ENCODE assay signal across 14 cellular contexts in the genomic region with DNA sequence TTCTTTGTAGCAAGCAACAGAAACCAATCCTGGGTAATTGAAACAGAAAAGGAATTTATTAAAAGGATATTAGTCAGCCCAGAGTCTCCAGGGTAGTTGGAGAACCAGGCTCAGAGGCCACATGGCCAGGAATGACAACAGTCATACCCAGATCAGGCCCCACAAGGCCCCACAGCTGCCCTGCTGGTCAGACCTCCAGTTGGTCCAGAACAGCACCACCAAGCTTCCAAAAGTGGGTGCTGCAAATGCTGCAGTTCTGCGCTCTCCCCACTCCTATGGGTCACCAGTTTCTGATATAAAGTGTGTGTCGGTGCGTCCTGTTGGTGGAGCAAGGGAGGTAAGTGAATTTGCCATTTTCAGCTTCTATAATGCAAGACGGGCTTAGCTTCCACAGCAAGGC. TPM values are rescaled to one million over a fixed set of nuclear protein-coding genes. Genes with fewer than 3 reads are reported as not detected.
DNase-seq lines count a peak whose midpoint lies in the region; FAIRE-seq and TF ChIP-seq lines count a peak whose summit lies in the region.
"Had no signal": no experiment of that assay in that cellular context is flagged by ENCODE, and none has a peak within 500 bp of the region (broad histone marks: within the 10 kb centered on the region; RNA-seq: fewer than 3 reads in every experiment).

No MANE protein-coding gene starts in this region.

- no peak overlapping the region for H3K9ac ChIP-seq in Karpas-422 (ENCODE audit: low read length)

- H3K9me3 ChIP-seq in Karpas-422 (ENCODE audit: low read length), result no peaks in the 10 kb centered on the region
- H3K9me3 ChIP-seq: vagina had no signal

- H3K36me3 ChIP-seq in Karpas-422 (ENCODE audit: insufficient read depth, low read length) (no peaks in the 10 kb centered on the region), bronchial epithelial cell (ENCODE audit: control insufficient read depth, insufficient read depth, low read length) (no peaks in the 10 kb centered on the region)
- H3K36me3 ChIP-seq: vagina had no signal

- TF ChIP-seq CTCF in GM10248 (IDR thresholded peaks at IDR 0.05; ENCODE audit: control extremely low read depth, extremely low read depth, low read depth, missing control alignments), result peak; percentile 16
- peak; percentile 13 for TF ChIP-seq CTCF in bronchial epithelial cell (IDR thresholded peaks at IDR 0.05; ENCODE audit: insufficient read depth, low read length, severe bottlenecking)
- peak; percentile 13 for TF ChIP-seq CTCF in neural crest cell (conservative IDR thresholded peaks at IDR 0.05)

- no peak for FAIRE-seq in bronchial epithelial cell (lab: Jason Lieb, UNC)
- FAIRE-seq: kidney, RCC 7860 had no signal

- no peaks in the 10 kb centered on the region for H3K36me3 Mint-ChIP-seq in neural crest cell (ENCODE audit: low read depth)
- no peaks in the 10 kb centered on the region for H3K36me3 Mint-ChIP-seq in T-helper 2 cell treated with Interferon-gamma antibody and Interleukin-4, amounts not matched to agents 5 μg/mL and 100 μg/mL, for 36 hours (ENCODE audit: low read depth)

- H2AFZ ChIP-seq in Karpas-422 (ENCODE audit: low read length), result no peak overlapping the region

- CTCF ChIA-PET in GM10248 (lab: Yijun Ruan, JAX), result interaction anchor here (0.9 to 2.4 kb wide), 5 partner anchors 11 to 63 kb away, joined by 3 to 7 read pairs (median 4); no protein-coding TSS in a partner anchor

- H3K27me3 Mint-ChIP-seq in neural crest cell (ENCODE audit: low read depth), result no peaks in the 10 kb centered on the region
- peaks cover 9% of the 10 kb centered on the region for H3K27me3 Mint-ChIP-seq in T-helper 2 cell treated with Interferon-gamma antibody and Interleukin-4, amounts not matched to agents 5 μg/mL and 100 μg/mL, for 36 hours (ENCODE audit: low read depth)

- H4K20me1 ChIP-seq in Karpas-422 (ENCODE audit: insufficient read depth, low read depth, low read length), result peaks cover 54% of the 10 kb centered on the region; the same call in 1 of the 2 replicates

- H3K9me2 ChIP-seq in Karpas-422 (replicated peaks; ENCODE audit: insufficient read depth, low read length), result no peaks in the 10 kb centered on the region

- H3K27me3 ChIP-seq in Karpas-422 (ENCODE audit: low read length) (no peaks in the 10 kb centered on the region), bronchial epithelial cell (ENCODE audit: control insufficient read depth, insufficient read depth, low read length) (no peaks in the 10 kb centered on the region)
- H3K27me3 ChIP-seq: vagina had no signal

- H3K79me2 ChIP-seq in Karpas-422 (ENCODE audit: low read length), result no peaks in the 10 kb centered on the region

- H3K27ac Mint-ChIP-seq in neural crest cell (ENCODE audit: unreplicated experiment), result no peak overlapping the region
- H3K27ac Mint-ChIP-seq in T-helper 2 cell treated with Interferon-gamma antibody and Interleukin-4, amounts not matched to agents 5 μg/mL and 100 μg/mL, for 36 hours, result no peak overlapping the region

- no peak overlapping the region for H3K4me3 ChIP-seq in Karpas-422 (ENCODE audit: low read length)
- H3K4me3 ChIP-seq in bronchial epithelial cell (ENCODE audit: low read depth, low read length), result no peak overlapping the region
- H3K4me3 ChIP-seq: vagina had no signal

- peaks cover 39% of the 10 kb centered on the region for H3K4me1 Mint-ChIP-seq in neural crest cell
- no peaks in the 10 kb centered on the region for H3K4me1 Mint-ChIP-seq in T-helper 2 cell treated with Interferon-gamma antibody and Interleukin-4, amounts not matched to agents 5 μg/mL and 100 μg/mL, for 36 hours (ENCODE audit: low read depth)

- no peaks in the 10 kb centered on the region for H3K4me1 ChIP-seq in Karpas-422 (ENCODE audit: low read length)

- H3K9me3 Mint-ChIP-seq in neural crest cell, result no peaks in the 10 kb centered on the region
- H3K9me3 Mint-ChIP-seq in T-helper 2 cell treated with Interferon-gamma antibody and Interleukin-4, amounts not matched to agents 5 μg/mL and 100 μg/mL, for 36 hours, result no peaks in the 10 kb centered on the region

- H3K4me2 ChIP-seq in Karpas-422 (ENCODE audit: low read depth, low read length, poor library complexity, severe bottlenecking), result no peak overlapping the region

- no peak overlapping the region for H3K27ac ChIP-seq in Karpas-422 (ENCODE audit: low read length)
- H3K27ac ChIP-seq: vagina had no signal

- H3K4me3 Mint-ChIP-seq in neural crest cell, result no peak overlapping the region
- no peak overlapping the region for H3K4me3 Mint-ChIP-seq in T-helper 2 cell treated with Interferon-gamma antibody and Interleukin-4, amounts not matched to agents 5 μg/mL and 100 μg/mL, for 36 hours

- no peak for DNase-seq in GM10248 (ENCODE audit: extremely low spot score)
- peak; percentile 61 for DNase-seq in Karpas-422
- DNase-seq in bronchial epithelial cell (ENCODE audit: low read depth), result no peak
- no peak for DNase-seq in neural crest cell (ENCODE audit: low read depth, low spot score)
- no peak for DNase-seq in NOMO-1 treated with DMSO at 0.1 percent for 48 hours (lab: John Stamatoyannopoulos, UW; ENCODE audit: unreplicated experiment)
- no peak for DNase-seq in activated CD4-positive, alpha-beta T cell treated with anti-CD3 and anti-CD28 coated beads for 4 hours
- DNase-seq in T-helper 2 cell treated with Interferon-gamma antibody and Interleukin-4, amounts not matched to agents 5 μg/mL and 100 μg/mL, for 36 hours (ENCODE audit: low spot score), result no peak
- no peak for DNase-seq in NCI-H1930 (lab: John Stamatoyannopoulos, UW)
- DNase-seq: activated gamma-delta T cell; effector CD8-positive, alpha-beta T cell; kidney; NCI-H1436 treated with DMSO at 0.1 percent for 48 hours had no signal

- POLR2A ChIA-PET in GM10248 (lab: Yijun Ruan, JAX), result interaction anchor here (0.6 kb wide), 1 partner anchor 512 kb away, joined by 6 read pairs; no protein-coding TSS in a partner anchor

RNA-seq across cellular contexts. Expression of a gene that starts 29.9 kb away (rescaled TPM):
- 3.2 and 3.8 TPM in 2 replicates for total RNA-seq in Karpas-422 (2014; rRNA removed; shearing (Covaris generic); ENCODE audit: low replicate concordance)
- total RNA-seq in bronchial epithelial cell, result 5.0 and 11.6 TPM in 2 replicates
- 7.3 and 8.4 TPM in 2 replicates for total RNA-seq in neural crest cell
